ENCODE assay signal across 14 cellular contexts in the genomic region with DNA sequence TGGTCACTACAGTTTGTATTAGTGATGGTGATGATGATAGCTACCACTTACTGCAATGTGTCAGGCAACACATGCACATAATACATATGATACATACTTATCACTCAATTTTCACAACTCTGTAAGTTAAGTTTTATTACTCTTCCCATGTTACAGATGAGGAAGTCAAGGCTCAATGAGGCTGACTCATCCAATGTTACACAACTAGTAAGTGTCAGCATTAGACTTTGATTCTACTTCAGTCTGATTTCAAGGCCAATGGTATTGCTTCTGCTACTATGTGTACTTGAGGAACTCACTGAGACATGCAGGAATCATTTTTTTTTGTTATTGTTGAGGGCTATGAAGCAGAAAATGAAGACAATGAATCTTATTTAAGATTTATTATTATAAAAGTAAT.
DNase-seq lines count a peak whose midpoint lies in the region; ATAC-seq, FAIRE-seq and TF ChIP-seq lines count a peak whose summit lies in the region.
"Had no signal": no experiment of that assay in that cellular context is flagged by ENCODE, and none has a peak within 500 bp of the region (broad histone marks: within the 10 kb centered on the region; RNA-seq: fewer than 3 reads in every experiment).

No MANE protein-coding gene starts in this region.

- no peak overlapping the region for H2AFZ ChIP-seq in Karpas-422 (ENCODE audit: low read length)
- no peak overlapping the region for H2AFZ ChIP-seq in trophoblast cell (ENCODE audit: insufficient read depth, low read length, poor library complexity)
- H2AFZ ChIP-seq in HepG2 (ENCODE audit: low read length), result no peak overlapping the region

- H3K9me3 ChIP-seq in Karpas-422 (ENCODE audit: low read length) (no peaks in the 10 kb centered on the region), trophoblast cell (ENCODE audit: insufficient read depth, low read depth, low read length) (no peaks in the 10 kb centered on the region), BE2C (no peaks in the 10 kb centered on the region), HepG2 (ENCODE audit: low read length) (no peaks in the 10 kb centered on the region)
- H3K9me3 ChIP-seq: SJSA1 had no signal

- TF ChIP-seq RAD21 in HepG2 (CRISPR knock-in tag; IDR thresholded peaks at IDR 0.05), result no peak

- no peak for TF ChIP-seq POLR2A in NB4 (IDR thresholded peaks at IDR 0.05; ENCODE audit: extremely low read depth, insufficient read length)
- TF ChIP-seq POLR2A in HepG2 (IDR thresholded peaks at IDR 0.05; ENCODE audit: insufficient read depth in 1 of 2, low read depth in 2 of 2, low read length in 2 of 2), result no peak

- no peaks in the 10 kb centered on the region for H3K36me3 ChIP-seq in Karpas-422 (ENCODE audit: insufficient read depth, low read length)
- no peaks in the 10 kb centered on the region for H3K36me3 ChIP-seq in bronchial epithelial cell (ENCODE audit: control insufficient read depth, insufficient read depth, low read length)
- H3K36me3 ChIP-seq in trophoblast cell (ENCODE audit: control insufficient read depth in 1 of 2, insufficient read depth in 2 of 2, low read length in 2 of 2), result no peaks in the 10 kb centered on the region
- no peaks in the 10 kb centered on the region for H3K36me3 ChIP-seq in BE2C
- no peaks in the 10 kb centered on the region for H3K36me3 ChIP-seq in HepG2 (replicated peaks in 1 of 2; ENCODE audit: control insufficient read depth in 1 of 2, insufficient read depth in 2 of 2, low read length in 2 of 2)
- H3K36me3 ChIP-seq: SJSA1 had no signal

- no peak overlapping the region for H3K4ac ChIP-seq in trophoblast cell (ENCODE audit: low read depth, low read length)

- H3K4me2 ChIP-seq in Karpas-422 (ENCODE audit: low read depth, low read length, poor library complexity, severe bottlenecking) (no peak overlapping the region), trophoblast cell (ENCODE audit: low read length) (no peak overlapping the region), HepG2 (ENCODE audit: low read depth, low read length) (no peak overlapping the region)

- H4K8ac ChIP-seq in trophoblast cell (ENCODE audit: low read depth, low read length), result no peak overlapping the region

- TF ChIP-seq CTCF in NB4 (IDR thresholded peaks at IDR 0.05; ENCODE audit: low read depth, low read length) (no peak), bronchial epithelial cell (IDR thresholded peaks at IDR 0.05; ENCODE audit: insufficient read depth, low read length, severe bottlenecking) (no peak), BE2C (IDR thresholded peaks at IDR 0.05; ENCODE audit: low read depth, low read length) (no peak), HepG2 (CRISPR knock-in tag; IDR thresholded peaks at IDR 0.05) (no peak)

- H3K79me1 ChIP-seq in trophoblast cell (ENCODE audit: low read length), result no peaks in the 10 kb centered on the region

- DNase-seq in Karpas-422 (peak; percentile 35), NB4 (ENCODE audit: low read depth) (peak; percentile 59), bronchial epithelial cell (ENCODE audit: low read depth) (peak; percentile 18), trophoblast cell (peak; percentile 0 to 49), BE2C (no peak), HepG2 (ENCODE audit: low spot score) (no peak)
- DNase-seq: C1 segment of cervical spinal cord, COR-L47, DMS153, NCI-H1048, NCI-H2107 had no signal

- H3K14ac ChIP-seq in trophoblast cell (ENCODE audit: low read length), result no peak overlapping the region

- no peak for TF ChIP-seq EP300 in HepG2 (IDR thresholded peaks at IDR 0.05; ENCODE audit: low read depth in 2 of 2, low read length in 2 of 2)
- TF ChIP-seq EP300 in HepG2 (CRISPR knock-in tag; IDR thresholded peaks at IDR 0.05; ENCODE audit: borderline replicate concordance), result no peak

- ATAC-seq in HepG2 (no peak), GM18907 (IDR thresholded peaks at IDR 0.05; ENCODE audit: unreplicated experiment) (no peak)

- H4K20me1 ChIP-seq in Karpas-422 (ENCODE audit: insufficient read depth, low read depth, low read length) (no peaks in the 10 kb centered on the region), HepG2 (ENCODE audit: insufficient read depth, low read length) (no peaks in the 10 kb centered on the region)

- BruUV-seq in HepG2 (replicated peaks; lab: Mats Ljungman, UMichigan), result no TSS peak

- H3K27me3 ChIP-seq in Karpas-422 (ENCODE audit: low read length) (no peaks in the 10 kb centered on the region), bronchial epithelial cell (ENCODE audit: control insufficient read depth, insufficient read depth, low read length) (no peaks in the 10 kb centered on the region), trophoblast cell (ENCODE audit: insufficient read depth, low read length) (no peaks in the 10 kb centered on the region), BE2C (no peaks in the 10 kb centered on the region), HepG2 (ENCODE audit: control insufficient read depth in 1 of 2, insufficient read depth in 2 of 2, low read length in 2 of 2) (no peaks in the 10 kb centered on the region)
- H3K27me3 ChIP-seq: SJSA1 had no signal

- H3K4me3 ChIP-seq in Karpas-422 (ENCODE audit: low read length) (no peak overlapping the region), NB4 (ENCODE audit: low read depth, low read length) (no peak overlapping the region), bronchial epithelial cell (ENCODE audit: low read depth, low read length) (no peak overlapping the region), trophoblast cell (ENCODE audit: low read depth, low read length) (no peak overlapping the region), BE2C (ENCODE audit: low read depth, low read length) (no peak overlapping the region), HepG2 (replicated peaks in 1 of 3; ENCODE audit: insufficient read depth in 1 of 3, low read depth in 2 of 3, low read length in 3 of 3) (no peak overlapping the region)
- H3K4me3 ChIP-seq: SJSA1 had no signal

- H3K4me1 ChIP-seq in Karpas-422 (ENCODE audit: low read length), result no peaks in the 10 kb centered on the region
- H3K4me1 ChIP-seq in trophoblast cell (ENCODE audit: control insufficient read depth in 1 of 2, insufficient read depth in 2 of 2, low read length in 2 of 2), result no peaks in the 10 kb centered on the region
- H3K4me1 ChIP-seq in BE2C, result no peaks in the 10 kb centered on the region
- H3K4me1 ChIP-seq in HepG2 (ENCODE audit: insufficient read depth, low read length), result no peaks in the 10 kb centered on the region
- H3K4me1 ChIP-seq: SJSA1 had no signal

- no peak overlapping the region for H2BK120ac ChIP-seq in trophoblast cell (ENCODE audit: insufficient read depth, low read length, poor library complexity)

- H2BK12ac ChIP-seq in trophoblast cell (ENCODE audit: low read length), result no peak overlapping the region

- intact Hi-C loops in HepG2 (cut with micrococcal nuclease; ENCODE audit: unreplicated experiment), result no loop called here

- POLR2A ChIA-PET in HepG2 (lab: Yijun Ruan, JAX), result no interaction called here

- H2BK5ac ChIP-seq in trophoblast cell (ENCODE audit: low read depth, low read length, poor library complexity), result no peak overlapping the region

- H3K9me2 ChIP-seq in Karpas-422 (replicated peaks; ENCODE audit: insufficient read depth, low read length), result no peaks in the 10 kb centered on the region

- H3K79me2 ChIP-seq in Karpas-422 (ENCODE audit: low read length) (no peaks in the 10 kb centered on the region), trophoblast cell (ENCODE audit: control insufficient read depth, insufficient read depth, low read length, poor library complexity) (no peaks in the 10 kb centered on the region), HepG2 (ENCODE audit: insufficient read depth, low read length) (no peaks in the 10 kb centered on the region)

- H3K23ac ChIP-seq in trophoblast cell (ENCODE audit: low read length), result no peak overlapping the region

- FAIRE-seq in bronchial epithelial cell (lab: Jason Lieb, UNC) (no peak), HepG2 (lab: Jason Lieb, UNC) (no peak)
- FAIRE-seq: H54 had no signal

- H3K18ac ChIP-seq in trophoblast cell (ENCODE audit: low read length), result no peak overlapping the region

- H3K9ac ChIP-seq in Karpas-422 (ENCODE audit: low read length), result no peak overlapping the region
- no peak overlapping the region for H3K9ac ChIP-seq in trophoblast cell (ENCODE audit: low read length)
- H3K9ac ChIP-seq in HepG2 (ENCODE audit: insufficient read depth, low read depth, low read length), result no peak overlapping the region

- CTCF ChIA-PET in HepG2 (lab: Yijun Ruan, JAX; ENCODE audit: low intra/inter-chr PET ratio, low total read pairs), result no interaction called here

- H2AK5ac ChIP-seq in trophoblast cell (ENCODE audit: low read length), result no peak overlapping the region

- H3K27ac ChIP-seq in Karpas-422 (ENCODE audit: low read length) (no peak overlapping the region), trophoblast cell (ENCODE audit: low read depth, low read length) (no peak overlapping the region), HepG2 (ENCODE audit: extremely low read length, insufficient read depth, low read length) (no peak overlapping the region)
- H3K27ac ChIP-seq: SJSA1 had no signal

- in situ Hi-C loops in HepG2 (cut with HindIII; ENCODE audit: extremely low pct_ligation_motif_present, low pct_unique_long_range_greater_than_20kb), result no loop called here

- no peak overlapping the region for H4K12ac ChIP-seq in trophoblast cell (ENCODE audit: low read depth, low read length)

- H4K91ac ChIP-seq in trophoblast cell (ENCODE audit: low read depth, low read length), result no peak overlapping the region

TF ChIP-seq in HepG2, 621 proteins besides CTCF, POLR2A, EP300 and RAD21 (continues in another document):
- no peak for TF ChIP-seq TGIF2 (CRISPR knock-in tag; IDR thresholded peaks at IDR 0.05)
- TF ChIP-seq TBL1XR1 (IDR thresholded peaks at IDR 0.05; ENCODE audit: borderline replicate concordance, low read length, partially characterized antibody), result no peak
- no peak for TF ChIP-seq RXRB (CRISPR knock-in tag; IDR thresholded peaks at IDR 0.05; ENCODE audit: borderline replicate concordance)
- TF ChIP-seq, protein P1, sequence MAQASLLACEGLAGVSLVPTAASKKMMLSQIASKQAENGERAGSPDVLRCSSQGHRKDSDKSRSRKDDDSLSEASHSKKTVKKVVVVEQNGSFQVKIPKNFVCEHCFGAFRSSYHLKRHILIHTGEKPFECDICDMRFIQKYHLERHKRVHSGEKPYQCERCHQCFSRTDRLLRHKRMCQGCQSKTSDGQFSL (CRISPR knock-in tag; IDR thresholded peaks at IDR 0.05), result no peak
- no peak for TF ChIP-seq ZNF569 (CRISPR knock-in tag; IDR thresholded peaks at IDR 0.05; ENCODE audit: borderline replicate concordance)
- TF ChIP-seq, protein P2, sequence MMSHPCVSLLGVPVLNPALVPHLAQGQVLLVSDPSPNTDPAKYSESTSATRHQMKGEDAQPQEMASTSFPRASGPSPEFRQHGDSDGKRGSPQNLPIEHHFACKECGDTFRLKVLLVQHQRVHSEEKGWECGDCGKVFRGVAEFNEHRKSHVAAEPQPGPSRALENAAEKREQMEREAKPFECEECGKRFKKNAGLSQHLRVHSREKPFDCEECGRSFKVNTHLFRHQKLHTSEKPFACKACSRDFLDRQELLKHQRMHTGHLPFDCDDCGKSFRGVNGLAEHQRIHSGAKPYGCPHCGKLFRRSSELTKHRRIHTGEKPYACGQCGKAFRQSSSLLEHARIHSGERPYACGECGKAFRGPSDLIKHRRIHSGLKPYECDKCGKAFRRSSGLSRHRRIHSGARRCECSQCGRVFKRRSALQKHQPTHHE (CRISPR knock-in tag; IDR thresholded peaks at IDR 0.05; ENCODE audit: borderline replicate concordance), result no peak
- TF ChIP-seq DR1 (CRISPR knock-in tag; IDR thresholded peaks at IDR 0.05), result no peak
- no peak for TF ChIP-seq KMT2B (CRISPR knock-in tag; IDR thresholded peaks at IDR 0.05)

Comparison
In these comparisons a context has a peak if more than half of its experiments do, and no peak if none do; other contexts are left out.
1. DNase-seq: peak in Karpas-422 (single experiment), NB4 (single experiment), bronchial epithelial cell (single experiment) and trophoblast cell (2 of 2); none in BE2C (single experiment) and HepG2 (single experiment).